21 cellular contexts compared by ENCODE assay signal in the genomic region with DNA sequence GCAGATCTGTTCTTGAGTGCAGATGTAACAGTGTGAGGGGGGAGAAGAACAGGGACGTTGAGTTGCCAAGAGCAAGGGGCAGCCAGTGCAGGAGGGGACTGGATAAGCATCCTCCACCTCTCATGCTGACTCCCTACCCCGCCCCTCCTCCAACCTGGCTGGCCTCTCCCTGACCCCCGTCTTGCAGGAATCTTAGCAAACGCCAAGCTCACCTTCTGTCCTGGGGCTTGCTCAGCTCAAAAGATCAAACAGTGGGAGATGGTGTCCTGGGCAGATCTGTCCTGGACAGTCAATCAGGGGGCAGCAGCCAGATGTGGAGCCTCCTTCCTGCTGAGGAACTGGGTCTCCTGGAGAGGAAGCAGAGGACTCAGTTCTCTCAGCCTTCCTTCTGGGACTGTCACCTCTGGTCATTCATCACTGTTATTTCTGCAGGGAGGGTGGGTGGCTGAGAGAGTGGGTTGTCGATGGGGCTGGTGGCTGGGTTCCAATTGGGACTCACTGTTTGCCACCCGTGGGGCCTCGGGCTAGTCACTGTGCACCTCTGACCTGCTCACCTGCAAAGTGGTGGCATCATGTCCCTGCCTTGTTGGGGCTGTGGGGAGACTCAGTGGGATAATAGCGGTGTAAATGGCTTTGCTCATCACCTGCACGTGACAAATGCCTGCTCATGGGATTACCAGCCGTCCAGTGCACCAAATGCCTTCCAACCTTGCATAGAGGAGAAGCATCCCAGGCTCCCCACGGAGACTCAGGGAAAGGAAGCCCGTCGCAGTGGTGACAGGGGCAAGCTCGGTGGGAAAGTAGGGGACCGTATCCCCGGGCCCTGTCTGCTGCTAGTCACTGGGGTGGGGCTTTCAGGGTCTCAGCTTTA.
"Had no signal": no experiment of that assay in that cellular context is flagged by ENCODE, and none has a peak within 500 bp of the region (broad histone marks: within the 10 kb centered on the region; RNA-seq: fewer than 3 reads in every experiment).

No MANE protein-coding gene starts in this region.

- H3K9me3 Mint-ChIP-seq: activated B cell treated with CpG ODN at 0.5 μM for 24 hours; activated CD4-positive, alpha-beta memory T cell treated with anti-CD3 and anti-CD28 coated beads for 36 hours; activated naive CD4-positive, alpha-beta T cell treated with anti-CD3 and anti-CD28 coated beads for 36 hours; activated T-cell treated with anti-CD3 and anti-CD28 coated beads, Interleukin-2, amount 50 U/mL, for 4 hours; central memory CD8-positive, alpha-beta T cell; nephron progenitor cell; stimulated activated naive CD8-positive, alpha-beta T cell treated with anti-CD3 and anti-CD28 coated beads, Interleukin-15, amount 100 ng/mL, for 72 hours; T-helper 2 cell treated with Interferon-gamma antibody and Interleukin-4, amounts not matched to agents 5 μg/mL and 100 μg/mL, for 36 hours had no signal

- H3K36me3 Mint-ChIP-seq: activated CD4-positive, alpha-beta memory T cell treated with anti-CD3 and anti-CD28 coated beads for 36 hours; brain had no signal

- H3K27ac ChIP-seq: esophagus squamous epithelium, right lobe of liver, suprapubic skin, transverse colon had no signal

- H3K36me3 ChIP-seq: esophagus squamous epithelium, right lobe of liver, suprapubic skin, transverse colon had no signal

- H3K9me3 ChIP-seq: esophagus squamous epithelium, right lobe of liver, suprapubic skin, transverse colon had no signal

- H3K4me1 Mint-ChIP-seq: activated B cell treated with CpG ODN at 0.5 μM for 24 hours; central memory CD8-positive, alpha-beta T cell; stimulated activated naive CD8-positive, alpha-beta T cell treated with anti-CD3 and anti-CD28 coated beads, Interleukin-15, amount 100 ng/mL, for 72 hours had no signal

- DNase-seq: activated B cell treated with CpG ODN at 0.5 μM for 24 hours; activated CD4-positive, alpha-beta memory T cell treated with anti-CD3 and anti-CD28 coated beads for 36 hours; activated CD4-positive, alpha-beta T cell treated with anti-CD3 and anti-CD28 coated beads for 4 hours; activated naive CD4-positive, alpha-beta T cell treated with anti-CD3 and anti-CD28 coated beads for 36 hours; activated T-cell treated with anti-CD3 and anti-CD28 coated beads, Interleukin-2, amount 50 U/mL, for 4 hours; anterior cingulate cortex; effector memory CD4-positive, alpha-beta T cell; esophagus squamous epithelium; left colon; nephron progenitor cell; right lobe of liver; small intestine; stimulated activated CD4-positive, alpha-beta T cell treated with anti-CD3 and anti-CD28 coated beads, Interleukin-15, amount 100 ng/mL, for 24 hours; stimulated activated CD4-positive, alpha-beta T cell treated with anti-CD3 and anti-CD28 coated beads, Interleukin-2, amount 100 ng/mL, for 48 hours; stimulated activated naive CD8-positive, alpha-beta T cell treated with anti-CD3 and anti-CD28 coated beads, Interleukin-15, amount 100 ng/mL, for 72 hours; transverse colon had no signal

- H3K4me3 ChIP-seq: esophagus squamous epithelium, lung, right lobe of liver, suprapubic skin, transverse colon had no signal

- H3K27me3 ChIP-seq: right lobe of liver had no signal

- H3K4me1 ChIP-seq: esophagus squamous epithelium, right lobe of liver, suprapubic skin, transverse colon had no signal

- H3K4me3 Mint-ChIP-seq: activated B cell treated with CpG ODN at 0.5 μM for 24 hours; activated CD4-positive, alpha-beta memory T cell treated with anti-CD3 and anti-CD28 coated beads for 36 hours; activated naive CD4-positive, alpha-beta T cell treated with anti-CD3 and anti-CD28 coated beads for 36 hours; activated T-cell treated with anti-CD3 and anti-CD28 coated beads, Interleukin-2, amount 50 U/mL, for 4 hours; central memory CD8-positive, alpha-beta T cell; nephron progenitor cell; stimulated activated naive CD8-positive, alpha-beta T cell treated with anti-CD3 and anti-CD28 coated beads, Interleukin-15, amount 100 ng/mL, for 72 hours; T-helper 2 cell treated with Interferon-gamma antibody and Interleukin-4, amounts not matched to agents 5 μg/mL and 100 μg/mL, for 36 hours had no signal

- H3K27ac Mint-ChIP-seq: activated B cell treated with CpG ODN at 0.5 μM for 24 hours; activated CD4-positive, alpha-beta memory T cell treated with anti-CD3 and anti-CD28 coated beads for 36 hours; activated naive CD4-positive, alpha-beta T cell treated with anti-CD3 and anti-CD28 coated beads for 36 hours; brain; nephron progenitor cell; stimulated activated naive CD8-positive, alpha-beta T cell treated with anti-CD3 and anti-CD28 coated beads, Interleukin-15, amount 100 ng/mL, for 72 hours; T-helper 2 cell treated with Interferon-gamma antibody and Interleukin-4, amounts not matched to agents 5 μg/mL and 100 μg/mL, for 36 hours had no signal
